ENCODE assay signal across 9 cellular contexts in the genomic region with DNA sequence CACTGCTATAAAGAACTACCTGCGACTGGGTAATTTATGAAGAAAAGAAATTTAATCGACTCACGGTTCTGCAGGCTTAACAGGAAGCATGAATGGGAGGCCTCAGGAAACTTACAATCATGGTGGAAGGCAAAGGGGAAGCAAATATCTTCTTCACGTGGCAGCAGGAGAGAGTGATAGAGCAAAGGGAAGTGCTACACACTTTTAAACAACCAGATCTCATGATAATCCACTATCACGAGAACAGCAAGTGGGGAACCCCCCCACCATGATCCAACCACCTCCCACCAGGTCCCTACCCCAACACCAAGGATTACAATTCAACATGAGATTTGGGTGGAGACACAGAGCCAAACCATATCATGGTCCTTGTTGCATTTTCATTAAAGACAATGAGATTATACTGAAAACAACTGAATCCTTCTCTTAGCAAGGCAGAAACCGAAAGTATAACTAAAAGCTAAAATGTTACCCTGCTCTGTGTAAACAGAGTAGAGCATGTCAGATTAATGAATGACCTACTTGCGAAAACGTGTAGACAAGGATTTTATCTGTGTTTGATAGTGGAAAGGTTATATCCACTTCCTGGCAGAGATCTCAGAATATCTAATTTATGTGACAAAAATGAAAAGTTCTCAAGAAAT.
A peak's percentile ranks its signal among the peaks of the same experiment; 100 is the strongest.
DNase-seq lines count a peak whose midpoint lies in the region; ATAC-seq and TF ChIP-seq lines count a peak whose summit lies in the region.
"Had no signal": no experiment of that assay in that cellular context is flagged by ENCODE, and none has a peak within 500 bp of the region (broad histone marks: within the 10 kb centered on the region; RNA-seq: fewer than 3 reads in every experiment).

No MANE protein-coding gene starts in this region.

- peaks cover 7% of the 10 kb centered on the region for H3K4me1 Mint-ChIP-seq in activated CD8-positive, alpha-beta T cell treated with anti-CD3 and anti-CD28 coated beads, Interleukin-2, amount 10 ng/mL, durations not matched to agents 7 days and 5 days (ENCODE audit: low read depth)
- peaks cover 12 to 15% of the 10 kb centered on the region in 2 donors for H3K4me1 Mint-ChIP-seq in natural killer cell

- DNase-seq in activated CD8-positive, alpha-beta T cell treated with anti-CD3 and anti-CD28 coated beads, Interleukin-2, amount 10 ng/mL, durations not matched to agents 7 days and 5 days, result no peak
- DNase-seq in natural killer cell, result no peak
- no peak for DNase-seq in NCI-H526 (lab: John Stamatoyannopoulos, UW)
- no peak for DNase-seq in sciatic nerve (ENCODE audit: low spot score)
- DNase-seq in MG63, result no peak
- DNase-seq in NCI-H187 (lab: John Stamatoyannopoulos, UW), result no peak
- DNase-seq: brain microvascular endothelial cell had no signal

- peaks cover 3% of the 10 kb centered on the region for H3K27me3 Mint-ChIP-seq in activated CD8-positive, alpha-beta T cell treated with anti-CD3 and anti-CD28 coated beads, Interleukin-2, amount 10 ng/mL, durations not matched to agents 7 days and 5 days (ENCODE audit: low read depth)
- H3K27me3 Mint-ChIP-seq in natural killer cell (ENCODE audit: low read depth in 2 of 2), result peaks cover 3 to 5% of the 10 kb centered on the region in 2 donors

- POLR2A ChIA-PET in activated CD8-positive, alpha-beta T cell treated with anti-CD3 and anti-CD28 coated beads, Interleukin-2, amount 10 ng/mL, durations not matched to agents 7 days and 5 days (lab: Charles Lee), result no interaction called here

- H3K9me3 Mint-ChIP-seq in activated CD8-positive, alpha-beta T cell treated with anti-CD3 and anti-CD28 coated beads, Interleukin-2, amount 10 ng/mL, durations not matched to agents 7 days and 5 days (ENCODE audit: insufficient read depth), result no peaks in the 10 kb centered on the region
- no peaks in the 10 kb centered on the region for H3K9me3 Mint-ChIP-seq in natural killer cell

- TF ChIP-seq CTCF in natural killer cell (IDR thresholded peaks at IDR 0.05), result no peak

- ATAC-seq in GM18858 (IDR thresholded peaks at IDR 0.05; ENCODE audit: unreplicated experiment) (peak; percentile 58), HG02642 (IDR thresholded peaks at IDR 0.05; ENCODE audit: poor library complexity, unreplicated experiment) (peak; percentile 80), natural killer cell (peak; percentile 82 to 89 (median 82)), sciatic nerve (no peak)
- ATAC-seq in activated CD8-positive, alpha-beta T cell treated with anti-CD3 and anti-CD28 coated beads, Interleukin-2, amount 10 ng/mL, durations not matched to agents 7 days and 5 days, result peak; percentile 51

- H3K36me3 Mint-ChIP-seq in activated CD8-positive, alpha-beta T cell treated with anti-CD3 and anti-CD28 coated beads, Interleukin-2, amount 10 ng/mL, durations not matched to agents 7 days and 5 days (ENCODE audit: low read depth), result no peaks in the 10 kb centered on the region
- peaks cover 4% of the 10 kb centered on the region for H3K36me3 Mint-ChIP-seq in natural killer cell

- H3K4me3 Mint-ChIP-seq in activated CD8-positive, alpha-beta T cell treated with anti-CD3 and anti-CD28 coated beads, Interleukin-2, amount 10 ng/mL, durations not matched to agents 7 days and 5 days, result no peak overlapping the region
- peak overlapping the region; percentile 29 for H3K4me3 Mint-ChIP-seq in natural killer cell

- H3K27me3 ChIP-seq in MG63, result no peaks in the 10 kb centered on the region
- H3K27me3 ChIP-seq: brain microvascular endothelial cell had no signal

- no peak overlapping the region for H3K4me3 ChIP-seq in MG63

- no peaks in the 10 kb centered on the region for H3K9me3 ChIP-seq in MG63

- H3K27ac Mint-ChIP-seq in activated CD8-positive, alpha-beta T cell treated with anti-CD3 and anti-CD28 coated beads, Interleukin-2, amount 10 ng/mL, durations not matched to agents 7 days and 5 days, result no peak overlapping the region
- peak overlapping the region; percentile 43 to 92 for H3K27ac Mint-ChIP-seq in natural killer cell

- CTCF ChIA-PET in activated CD8-positive, alpha-beta T cell treated with anti-CD3 and anti-CD28 coated beads, Interleukin-2, amount 10 ng/mL, durations not matched to agents 7 days and 5 days (lab: Charles Lee), result no interaction called here

- H3K36me3 ChIP-seq in MG63, result no peaks in the 10 kb centered on the region
- H3K36me3 ChIP-seq: brain microvascular endothelial cell had no signal

- intact Hi-C loops in natural killer cell (cut with micrococcal nuclease), result no loop called here
- intact Hi-C loops in sciatic nerve (cut with DNase I), result no loop called here
